ENCODE assay signal across 27 cellular contexts in genomic region chr9:14499976-14500375, GRCh38.
"Had no signal": no experiment of that assay in that cellular context is flagged by ENCODE, and none has a peak within 500 bp of the region (broad histone marks: within the 10 kb centered on the region; RNA-seq: fewer than 3 reads in every experiment).

No MANE protein-coding gene starts in this region.

- ATAC-seq: natural killer cell; psoas muscle; right cardiac atrium; stimulated activated effector memory CD8-positive, alpha-beta T cell treated with anti-CD3 and anti-CD28 coated beads, Interleukin-12 subunit alpha, Interleukin-12 subunit beta, amount 100 ng/mL, for 72 hours had no signal

- H3K9me3 Mint-ChIP-seq: neural progenitor cell had no signal

- H3K27me3 ChIP-seq: neural progenitor cell, ovary, stomach, thyroid gland, tibial nerve, upper lobe of left lung, vagina had no signal

- H2AFZ ChIP-seq: parathyroid adenoma had no signal

- H3K4me2 ChIP-seq: neural progenitor cell had no signal

- H3K27me3 Mint-ChIP-seq: progenitor cell of endocrine pancreas had no signal

- H3K36me3 ChIP-seq: neural progenitor cell, ovary, stomach, thoracic aorta, thyroid gland, tibial nerve, upper lobe of left lung, vagina had no signal

- H3K4me3 Mint-ChIP-seq: natural killer cell; nephron; neural progenitor cell; stimulated activated effector memory CD8-positive, alpha-beta T cell treated with anti-CD3 and anti-CD28 coated beads, Interleukin-12 subunit alpha, Interleukin-12 subunit beta, amount 100 ng/mL, for 72 hours; stimulated activated naive B cell treated with anti-CD40 and anti-IgM and Interleukin-4, amounts not matched to agents 10 μg/mL and 1 μg/mL and 100 μg/mL, for 72 hours; stimulated activated naive CD8-positive, alpha-beta T cell treated with anti-CD3 and anti-CD28 coated beads, Interleukin-15, Interleukin-2, amounts not matched to agents 100 ng/mL and 50 ng/mL, for 24 hours had no signal

- H3K27ac ChIP-seq: neural progenitor cell, ovary, parathyroid adenoma, psoas muscle, stomach, thoracic aorta, thyroid gland, upper lobe of left lung, vagina had no signal

- DNase-seq: natural killer cell; occipital lobe; ovary; posterior cingulate gyrus; psoas muscle; right cardiac atrium; small intestine; stimulated activated CD4-positive, alpha-beta T cell treated with anti-CD3 and anti-CD28 coated beads, Interleukin-15, amount 100 ng/mL, for 24 hours; stimulated activated CD4-positive, alpha-beta T cell treated with anti-CD3 and anti-CD28 coated beads, Interleukin-2, amount 100 ng/mL, for 24 hours; stimulated activated CD4-positive, alpha-beta T cell treated with anti-CD3 and anti-CD28 coated beads, Interleukin-2, amount 100 ng/mL, for 48 hours; stimulated activated CD4-positive, alpha-beta T cell treated with anti-CD3 and anti-CD28 coated beads, Interleukin-4, amount 100 ng/mL, for 24 hours; stimulated activated naive B cell treated with anti-CD40 and anti-IgM and Interleukin-4, amounts not matched to agents 10 μg/mL and 1 μg/mL and 100 μg/mL, for 72 hours; stimulated activated naive CD4-positive, alpha-beta T cell treated with Interleukin-2 at 50 U/mL for 16 hours; stomach; thyroid gland; trophoblast cell; upper lobe of left lung had no signal

- H3K9ac ChIP-seq: neural progenitor cell, parathyroid adenoma had no signal

- FAIRE-seq: small intestine, urothelium cell line had no signal

- H3K36me3 Mint-ChIP-seq: natural killer cell; neural progenitor cell; stimulated activated effector memory CD8-positive, alpha-beta T cell treated with anti-CD3 and anti-CD28 coated beads, Interleukin-12 subunit alpha, Interleukin-12 subunit beta, amount 100 ng/mL, for 72 hours; stimulated activated naive B cell treated with anti-CD40 and anti-IgM and Interleukin-4, amounts not matched to agents 10 μg/mL and 1 μg/mL and 100 μg/mL, for 72 hours had no signal

- H3K4me1 ChIP-seq: parathyroid adenoma, psoas muscle, stomach, thyroid gland, upper lobe of left lung, vagina had no signal

- H3K79me2 ChIP-seq: parathyroid adenoma had no signal

- H3K27ac Mint-ChIP-seq: natural killer cell; nephron; neural progenitor cell; progenitor cell of endocrine pancreas; stimulated activated effector memory CD8-positive, alpha-beta T cell treated with anti-CD3 and anti-CD28 coated beads, Interleukin-12 subunit alpha, Interleukin-12 subunit beta, amount 100 ng/mL, for 72 hours; stimulated activated naive B cell treated with anti-CD40 and anti-IgM and Interleukin-4, amounts not matched to agents 10 μg/mL and 1 μg/mL and 100 μg/mL, for 72 hours; stimulated activated naive CD8-positive, alpha-beta T cell treated with anti-CD3 and anti-CD28 coated beads, Interleukin-15, Interleukin-2, amounts not matched to agents 100 ng/mL and 50 ng/mL, for 24 hours had no signal

- H3K4me1 Mint-ChIP-seq: natural killer cell; nephron; neural progenitor cell; stimulated activated effector memory CD8-positive, alpha-beta T cell treated with anti-CD3 and anti-CD28 coated beads, Interleukin-12 subunit alpha, Interleukin-12 subunit beta, amount 100 ng/mL, for 72 hours had no signal

- H3K4me3 ChIP-seq: neural progenitor cell, ovary, psoas muscle, stomach, thoracic aorta, thyroid gland, tibial nerve, upper lobe of left lung, vagina had no signal

- H3K9me3 ChIP-seq: ovary, psoas muscle, stomach, thoracic aorta, thyroid gland, tibial nerve, vagina had no signal
